Comparison of ENCODE assay signal across 7 cellular contexts in genomic region chr4:7186516-7187296, GRCh38. TPM values are rescaled to one million over a fixed set of nuclear protein-coding genes. Genes with fewer than 3 reads are reported as not detected.
"Had no signal": no experiment of that assay in that cellular context is flagged by ENCODE, and none has a peak within 500 bp of the region (broad histone marks: within the 10 kb centered on the region; RNA-seq: fewer than 3 reads in every experiment).

No MANE protein-coding gene starts in this region.

- H3K9me3 ChIP-seq: psoas muscle, right lobe of liver, testis had no signal

- H3K36me3 ChIP-seq: right lobe of liver had no signal

- DNase-seq: activated CD4-positive, alpha-beta memory T cell treated with anti-CD3 and anti-CD28 coated beads, Interleukin-2, amount 10 ng/mL, durations not matched to agents 7 days and 5 days; activated naive CD4-positive, alpha-beta T cell had no signal

- H3K4me3 ChIP-seq: psoas muscle, right lobe of liver, testis had no signal

- H3K27ac ChIP-seq: psoas muscle, right lobe of liver, testis had no signal

- H3K27me3 ChIP-seq: right lobe of liver, testis had no signal

- ATAC-seq: psoas muscle; stimulated activated naive CD8-positive, alpha-beta T cell treated with anti-CD3 and anti-CD28 coated beads, Interleukin-15, amount 100 ng/mL, for 72 hours had no signal

- H3K4me1 ChIP-seq: psoas muscle, right lobe of liver had no signal

RNA-seq across cellular contexts. Expression of gene SORCS2, which starts 5.6 kb away (rescaled TPM):
- total RNA-seq: T-helper 1 cell treated with Interleukin-12 subunit alpha and Interleukin-12 subunit beta and Interleukin-4 antibody, amounts not matched to agents 30 ng/mL and 1 ng/mL, for 36 hours had no signal
